ENCODE assay signal across 9 cellular contexts in the genomic region with DNA sequence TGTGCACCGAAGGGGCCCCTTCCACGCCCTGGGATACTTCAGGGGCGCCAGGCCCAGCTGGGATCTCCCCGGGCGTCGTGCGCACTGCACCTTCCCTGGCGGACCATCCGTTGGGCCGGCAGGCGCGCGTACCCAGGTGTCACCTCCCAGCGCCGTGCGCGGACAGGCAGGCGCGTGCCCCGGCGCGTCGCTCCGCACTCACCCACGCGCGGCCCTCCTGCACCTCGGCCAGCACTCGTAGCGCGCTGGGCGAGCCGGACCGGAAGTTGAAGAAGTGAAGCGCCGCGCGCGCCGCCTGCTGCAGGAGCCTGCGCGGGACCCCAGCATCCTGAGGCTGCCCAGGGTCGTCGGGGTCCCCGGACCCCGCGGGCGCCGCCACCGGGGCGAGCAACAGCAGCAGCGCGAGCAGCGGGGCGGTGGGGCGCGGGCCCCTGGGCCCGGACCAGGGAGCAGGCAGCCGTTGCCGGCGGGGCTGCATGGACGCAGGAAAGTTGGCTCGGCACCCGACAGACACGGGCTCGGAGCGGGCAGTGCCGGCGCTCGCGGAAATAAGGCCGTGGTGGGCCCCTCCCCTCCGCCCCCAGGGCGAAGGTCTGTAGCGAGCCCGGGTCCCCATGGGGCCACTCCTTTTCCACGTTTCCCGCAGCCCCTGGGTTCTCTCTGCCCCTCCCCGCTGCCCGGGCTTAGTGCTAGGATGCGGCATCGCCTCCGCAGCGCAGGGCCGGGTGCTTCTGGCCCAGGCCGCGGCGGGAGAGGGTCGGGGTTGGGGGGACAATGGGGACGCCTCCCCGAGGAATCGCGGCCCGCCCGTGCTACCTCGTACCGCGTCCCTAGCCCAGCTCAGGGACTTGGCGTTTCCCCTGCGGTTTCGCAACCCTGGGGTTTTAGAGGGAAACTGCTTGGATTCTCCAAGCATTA. TPM values are rescaled to one million over a fixed set of nuclear protein-coding genes. Genes with fewer than 3 reads are reported as not detected.
DNase-seq lines count a peak whose midpoint lies in the region; ATAC-seq and TF ChIP-seq lines count a peak whose summit lies in the region.
"Had no signal": no experiment of that assay in that cellular context is flagged by ENCODE, and none has a peak within 500 bp of the region (broad histone marks: within the 10 kb centered on the region; RNA-seq: fewer than 3 reads in every experiment).

A gene with protein sequence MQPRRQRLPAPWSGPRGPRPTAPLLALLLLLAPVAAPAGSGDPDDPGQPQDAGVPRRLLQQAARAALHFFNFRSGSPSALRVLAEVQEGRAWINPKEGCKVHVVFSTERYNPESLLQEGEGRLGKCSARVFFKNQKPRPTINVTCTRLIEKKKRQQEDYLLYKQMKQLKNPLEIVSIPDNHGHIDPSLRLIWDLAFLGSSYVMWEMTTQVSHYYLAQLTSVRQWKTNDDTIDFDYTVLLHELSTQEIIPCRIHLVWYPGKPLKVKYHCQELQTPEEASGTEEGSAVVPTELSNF (minus strand): TSS at position 520 of the 918 bp plus-strand sequence. CDS start 42 bp downstream, at position 478.

- H3K4me2 ChIP-seq in BLaER1 treated with 17β-estradiol and CSF1 and Interleukin-3, amounts not matched to agents 10 nM and 100 nM: peak within 1 kb of the TSS; percentile 21 to 78 (median 40); a peak in 18 of 22 replicates

- ATAC-seq in GM19324 (IDR thresholded peaks at IDR 0.05; ENCODE audit: low FRiP score, unreplicated experiment) (peak; percentile 78), HG03342 (IDR thresholded peaks at IDR 0.05; ENCODE audit: unreplicated experiment) (peak; percentile 79)

- peaks cover 0 to 33% (median 17%) of the 10 kb centered on the region in 11 experiments; a peak in 13 of 22 replicates for H3K36me3 ChIP-seq in BLaER1 treated with 17β-estradiol and CSF1 and Interleukin-3, amounts not matched to agents 10 nM and 100 nM

- TF ChIP-seq CTCF in VCaP (conservative IDR thresholded peaks at IDR 0.05) (no peak), dorsolateral prefrontal cortex (IDR thresholded peaks at IDR 0.05 in 54 of 56, conservative IDR thresholded peaks at IDR 0.05 in 2 of 56; ENCODE audit: low read depth in 1 of 56, partially characterized antibody in 56 of 56) (peak in 21 of 56 donors; percentile 6 to 49 (median 27)), lower leg skin (IDR thresholded peaks at IDR 0.05) (no peak)

- intact Hi-C loops in dorsolateral prefrontal cortex (cut with DNase I) (loop anchor here in 1 of 2 donors (5.0 kb wide), 1 partner anchor 60 kb away; no protein-coding TSS in a partner anchor), lower leg skin (cut with DNase I; ENCODE audit: low total_unique reads) (no loop called here)

- peaks cover 29 to 48% (median 40%) of the 10 kb centered on the region in 11 experiments for H3K9me3 ChIP-seq in BLaER1 treated with 17β-estradiol and CSF1 and Interleukin-3, amounts not matched to agents 10 nM and 100 nM (replicated peaks in 1 of 11)

- H3K9ac ChIP-seq in BLaER1 treated with 17β-estradiol and CSF1 and Interleukin-3, amounts not matched to agents 10 nM and 100 nM: 0 out of 22 replicates have a peak within 1 kb of the TSS, but pooled peaks of 1 of the 11 experiments have one; percentile 38

- H3K27ac ChIP-seq in BLaER1 treated with 17β-estradiol and CSF1 and Interleukin-3, amounts not matched to agents 10 nM and 100 nM: no peak within 1 kb of the TSS
- peak within 1 kb of the TSS; percentile 57; the same call in 1 of the 2 replicates for H3K27ac ChIP-seq in VCaP
- peak within 1 kb of the TSS in 48 of 59 donors; percentile 2 to 87 (median 48) for H3K27ac ChIP-seq in dorsolateral prefrontal cortex

- peak in 8 of 10 donors; percentile 33 to 71 (median 56) for DNase-seq in dorsolateral prefrontal cortex
- DNase-seq in lower leg skin (ENCODE audit: low spot score in 2 of 2): peak in 1 of 2 donors; percentile 90
- DNase-seq in stimulated activated CD4-positive, alpha-beta T cell treated with anti-CD3 and anti-CD28 coated beads, TNF-alpha, amount 100 ng/mL, for 24 hours (ENCODE audit: low read depth in 3 of 3): peak in 2 of 3 experiments; percentile 5 to 42
- DNase-seq in HPDE6-E6E7 (ENCODE audit: extremely low spot score): no peak

- H3K4me1 ChIP-seq in BLaER1 treated with 17β-estradiol and CSF1 and Interleukin-3, amounts not matched to agents 10 nM and 100 nM: peaks cover 0 to 37% (median 10%) of the 10 kb centered on the region in 10 experiments; a peak in 14 of 20 replicates

- peaks cover 0 to 8% (median 0%) of the 10 kb centered on the region in 11 experiments; a peak in 2 of 22 replicates for H4K20me1 ChIP-seq in BLaER1 treated with 17β-estradiol and CSF1 and Interleukin-3, amounts not matched to agents 10 nM and 100 nM

- H3K27me3 ChIP-seq in BLaER1 treated with 17β-estradiol and CSF1 and Interleukin-3, amounts not matched to agents 10 nM and 100 nM: peaks cover 17 to 28% (median 21%) of the 10 kb centered on the region in 11 experiments
- no peaks in the 10 kb centered on the region for H3K27me3 ChIP-seq in dorsolateral prefrontal cortex

- WGBS in lower leg skin, 2 donors: 3 to 5% methylated on average over 32 of the region's 101 CpGs

- no peak for TF ChIP-seq POLR2A in lower leg skin (IDR thresholded peaks at IDR 0.05)

- H3K4me3 ChIP-seq in BLaER1 treated with 17β-estradiol and CSF1 and Interleukin-3, amounts not matched to agents 10 nM and 100 nM: peak within 1 kb of the TSS in 5 of 10 experiments; percentile 18 to 36 (median 24); a peak in 7 of 20 replicates
- H3K4me3 ChIP-seq in dorsolateral prefrontal cortex (peak within 1 kb of the TSS; percentile 46 to 83 (median 69)), lower leg skin (ENCODE audit: low read depth, poor library complexity, severe bottlenecking) (peak within 1 kb of the TSS; percentile 19)

RNA-seq across cellular contexts. Expression of the gene that starts here (rescaled TPM):
- total RNA-seq in dorsolateral prefrontal cortex: 1 to 10 TPM in 79 of 120 experiments, under 1 TPM in 36, not detected in 5; 0.25 to 8.4 (median 1.5) TPM
- total RNA-seq in lower leg skin: 10 to 100 TPM in 2 of 4 donors, 1 to 10 TPM in 2; 5.9 to 89.7 (median 9.2) TPM
- total RNA-seq: HT1080 had no signal

Comparison
In these comparisons a context has a peak if more than half of its experiments do, and no peak if none do; other contexts are left out.
1. H3K27ac ChIP-seq: peak in VCaP (single experiment) and dorsolateral prefrontal cortex (48 of 59); none in BLaER1 treated with 17β-estradiol and CSF1 and Interleukin-3, amounts not matched to agents 10 nM and 100 nM (0 of 11).